Comparison of ENCODE assay signal across 15 cellular contexts in genomic region chr3:126119008-126119675, GRCh38. TPM values are rescaled to one million over a fixed set of nuclear protein-coding genes. Genes with fewer than 3 reads are reported as not detected.
DNase-seq lines count a peak whose midpoint lies in the region; ATAC-seq and TF ChIP-seq lines count a peak whose summit lies in the region.
"Had no signal": no experiment of that assay in that cellular context is flagged by ENCODE, and none has a peak within 500 bp of the region (broad histone marks: within the 10 kb centered on the region; RNA-seq: fewer than 3 reads in every experiment).

No MANE protein-coding gene starts in this region.

- DNase-seq in activated CD8-positive, alpha-beta memory T cell treated with anti-CD3 and anti-CD28 coated beads, Interleukin-2, amount 50 U/mL, for 48 hours, result peak; percentile 25
- DNase-seq in activated CD8-positive, alpha-beta memory T cell treated with anti-CD3 and anti-CD28 coated beads for 24 hours, result no peak
- DNase-seq in NCI-H526 (lab: John Stamatoyannopoulos, UW) (peak; percentile 47 to 76), foreskin keratinocyte (peak; percentile 19 to 28), testis (peak; percentile 4), mesendoderm (no peak)
- DNase-seq: foreskin melanocyte; NCI-H187; NCI-H524 treated with DMSO at 0.1 percent for 48 hours; stimulated activated naive CD4-positive, alpha-beta T cell; T-helper 2 cell had no signal

- H3K23ac ChIP-seq in mesendoderm (ENCODE audit: low read length), result no peak overlapping the region

- no peak overlapping the region for H3K4me2 ChIP-seq in mesendoderm (ENCODE audit: low read length)

- ATAC-seq in foreskin keratinocyte (peak; percentile 57), HG03354 (IDR thresholded peaks at IDR 0.05; ENCODE audit: poor library complexity, severe bottlenecking, unreplicated experiment) (no peak), HG02938 (IDR thresholded peaks at IDR 0.05; ENCODE audit: unreplicated experiment) (no peak)

- no peaks in the 10 kb centered on the region for H3K79me2 ChIP-seq in mesendoderm (ENCODE audit: control insufficient read depth, insufficient read depth, low read length)

- H4K5ac ChIP-seq in mesendoderm (ENCODE audit: low read length), result no peak overlapping the region

- TF ChIP-seq CTCF in foreskin keratinocyte (conservative IDR thresholded peaks at IDR 0.05) (no peak), testis (IDR thresholded peaks at IDR 0.05) (no peak)

- H3K36me3 ChIP-seq in testis (ENCODE audit: low read depth, missing control alignments) (no peaks in the 10 kb centered on the region), mesendoderm (ENCODE audit: control insufficient read depth, insufficient read depth, low read length) (no peaks in the 10 kb centered on the region)
- H3K36me3 ChIP-seq: upper lobe of right lung had no signal

- no peak overlapping the region for H2BK5ac ChIP-seq in mesendoderm (ENCODE audit: low read length)

- no peaks in the 10 kb centered on the region for H3K4me1 ChIP-seq in foreskin keratinocyte
- H3K4me1 ChIP-seq in testis, result no peaks in the 10 kb centered on the region
- no peaks in the 10 kb centered on the region for H3K4me1 ChIP-seq in mesendoderm (ENCODE audit: control insufficient read depth, low read depth, low read length)
- H3K4me1 ChIP-seq: upper lobe of right lung had no signal

- intact Hi-C loops in testis (cut with DNase I; ENCODE audit: low total_unique reads), result no loop called here

- H3K4me3 ChIP-seq in testis, result no peak overlapping the region
- no peak overlapping the region for H3K4me3 ChIP-seq in mesendoderm (ENCODE audit: low read length)
- H3K4me3 ChIP-seq: upper lobe of right lung had no signal

- no peak overlapping the region for H2BK15ac ChIP-seq in mesendoderm (replicated peaks; ENCODE audit: low read depth)

- no peak overlapping the region for H2AK5ac ChIP-seq in mesendoderm (ENCODE audit: low read length)

- no peaks in the 10 kb centered on the region for H3K27me3 ChIP-seq in foreskin keratinocyte
- H3K27me3 ChIP-seq in testis, result no peaks in the 10 kb centered on the region
- no peaks in the 10 kb centered on the region for H3K27me3 ChIP-seq in mesendoderm (ENCODE audit: insufficient read depth, low read length, poor library complexity)
- H3K27me3 ChIP-seq: upper lobe of right lung had no signal

- H3K9me3 ChIP-seq in testis, result no peaks in the 10 kb centered on the region
- H3K9me3 ChIP-seq: upper lobe of right lung had no signal

- H3K27ac ChIP-seq in foreskin keratinocyte (no peak overlapping the region), testis (no peak overlapping the region), mesendoderm (ENCODE audit: low read depth, low read length) (no peak overlapping the region)
- H3K27ac ChIP-seq: C4-2B, upper lobe of right lung had no signal

- no peak overlapping the region for H3K56ac ChIP-seq in mesendoderm (ENCODE audit: low read length)

- no peak for TF ChIP-seq POLR2A in testis (IDR thresholded peaks at IDR 0.05)

- 89 to 90% methylated on average over 7 of the region's 7 CpGs for WGBS in testis, 2 donors
- WGBS in mesendoderm (ENCODE audit: extremely low coverage, insufficient coverage, low lambda C conversion rate), result no CpG with 5 or more reads among the region's 7 CpGs

- no peak overlapping the region for H3K9ac ChIP-seq in mesendoderm (ENCODE audit: low read length)

- no peak overlapping the region for H3K4ac ChIP-seq in mesendoderm (ENCODE audit: low read depth, low read length)

- H2BK120ac ChIP-seq in mesendoderm (ENCODE audit: low read depth, low read length), result no peak overlapping the region

- H3K18ac ChIP-seq in mesendoderm (ENCODE audit: low read length), result no peak overlapping the region

- H3K79me1 ChIP-seq in mesendoderm (ENCODE audit: low read length), result no peaks in the 10 kb centered on the region

- H4K8ac ChIP-seq in mesendoderm (ENCODE audit: low read depth, low read length), result no peak overlapping the region

RNA-seq across cellular contexts. Expression of gene SLC41A3, which starts 35.2 kb away (rescaled TPM):
- total RNA-seq in foreskin keratinocyte (28.8 and 29.4 TPM in 2 replicates), testis (100 to 1,000 TPM; 160 to 220 TPM)
- polyA plus RNA-seq in foreskin keratinocyte (28.1 and 29.1 TPM in 2 replicates), testis (ENCODE audit: insufficient read depth, low read depth, low replicate concordance) (161 TPM)
- polyA plus RNA-seq in mesendoderm (2013, experiment 1 of 2), result 25.6 TPM
- polyA plus RNA-seq in mesendoderm (2013, experiment 2 of 2), result 26.0 TPM

Comparison
In these comparisons a context has a peak if more than half of its experiments do, and no peak if none do; other contexts are left out.
1. DNase-seq: peak in activated CD8-positive, alpha-beta memory T cell treated with anti-CD3 and anti-CD28 coated beads, Interleukin-2, amount 50 U/mL, for 48 hours (single experiment), NCI-H526 (2 of 2), foreskin keratinocyte (2 of 2) and testis (single experiment); none in activated CD8-positive, alpha-beta memory T cell treated with anti-CD3 and anti-CD28 coated beads for 24 hours (single experiment) and mesendoderm (single experiment).